ENCODE assay signal across 27 cellular contexts in genomic region chr5:172334641-172335040, GRCh38.
"Had no signal": no experiment of that assay in that cellular context is flagged by ENCODE, and none has a peak within 500 bp of the region (broad histone marks: within the 10 kb centered on the region; RNA-seq: fewer than 3 reads in every experiment).

No MANE protein-coding gene starts in this region.

- H3K4me1 ChIP-seq: gastrocnemius medialis, lower lobe of right lung, neural progenitor cell, parathyroid adenoma, prostate gland, right atrium auricular region, suprapubic skin, transverse colon, upper lobe of right lung, uterus had no signal

- H3K4me3 ChIP-seq: gastrocnemius medialis, lower lobe of right lung, mucosa of descending colon, neural progenitor cell, prostate gland, right atrium auricular region, smooth muscle cell, suprapubic skin, transverse colon, upper lobe of right lung, uterus had no signal

- H3K9me3 Mint-ChIP-seq: memory B cell; mesothelial cell of epicardium; naive B cell; natural killer cell treated with Interleukin-12 subunit alpha and Interleukin-12 subunit beta and Interleukin-15 and Interleukin-18, amount 100 ng/mL, for 72 hours; neural progenitor cell; stimulated activated naive CD8-positive, alpha-beta T cell treated with anti-CD3 and anti-CD28 coated beads, Interleukin-15, amount 100 ng/mL, for 72 hours had no signal

- FAIRE-seq: keratinocyte had no signal

- H3K79me2 ChIP-seq: parathyroid adenoma had no signal

- H2AFZ ChIP-seq: neural progenitor cell, parathyroid adenoma had no signal

- H3K27ac ChIP-seq: epithelial cell of prostate, gastrocnemius medialis, lower lobe of right lung, neural progenitor cell, parathyroid adenoma, prostate gland, right atrium auricular region, suprapubic skin, transverse colon, upper lobe of right lung, uterus had no signal

- H3K27me3 ChIP-seq: gastrocnemius medialis, neural progenitor cell, right atrium auricular region, suprapubic skin, transverse colon, upper lobe of right lung, uterus had no signal

- H3K36me3 Mint-ChIP-seq: memory B cell; naive B cell; natural killer cell treated with Interleukin-12 subunit alpha and Interleukin-12 subunit beta and Interleukin-15 and Interleukin-18, amount 100 ng/mL, for 72 hours had no signal

- H3K9me3 ChIP-seq: gastrocnemius medialis, lower lobe of right lung, mucosa of descending colon, prostate gland, right atrium auricular region, suprapubic skin, transverse colon, upper lobe of right lung, uterus had no signal

- H3K27ac Mint-ChIP-seq: memory B cell; mesothelial cell of epicardium; natural killer cell treated with Interleukin-12 subunit alpha and Interleukin-12 subunit beta and Interleukin-15 and Interleukin-18, amount 100 ng/mL, for 72 hours; neural progenitor cell; stimulated activated naive CD8-positive, alpha-beta T cell treated with anti-CD3 and anti-CD28 coated beads, Interleukin-15, amount 100 ng/mL, for 72 hours had no signal

- H3K27me3 Mint-ChIP-seq: stimulated activated naive CD8-positive, alpha-beta T cell treated with anti-CD3 and anti-CD28 coated beads, Interleukin-15, amount 100 ng/mL, for 72 hours had no signal

- ATAC-seq: esophagus mucosa; gastrocnemius medialis; left ventricle myocardium superior; lower lobe of right lung; mucosa of descending colon; natural killer cell treated with Interleukin-12 subunit alpha and Interleukin-12 subunit beta and Interleukin-15 and Interleukin-18, amount 100 ng/mL, for 72 hours; sciatic nerve had no signal

- H3K4me2 ChIP-seq: neural progenitor cell, smooth muscle cell had no signal

- DNase-seq: cortex of kidney; foreskin fibroblast; gastrocnemius medialis; left ventricle myocardium superior; lower lobe of right lung; mucosa of descending colon; naive B cell; stimulated activated CD4-positive, alpha-beta T cell treated with anti-CD3 and anti-CD28 coated beads, Interleukin-12 subunit alpha, Interleukin-12 subunit beta, amount 100 ng/mL, for 4 hours; stimulated activated CD4-positive, alpha-beta T cell treated with anti-CD3 and anti-CD28 coated beads, Interleukin-4, amount 100 ng/mL, for 1 hour; stimulated activated naive CD4-positive, alpha-beta T cell; transverse colon; upper lobe of right lung; uterus had no signal

- H3K36me3 ChIP-seq: gastrocnemius medialis, neural progenitor cell, prostate gland, transverse colon, upper lobe of right lung, uterus had no signal

- H3K4me1 Mint-ChIP-seq: memory B cell; naive B cell; stimulated activated naive CD8-positive, alpha-beta T cell treated with anti-CD3 and anti-CD28 coated beads, Interleukin-15, amount 100 ng/mL, for 72 hours had no signal

- H3K9ac ChIP-seq: neural progenitor cell, parathyroid adenoma had no signal

- H3K4me3 Mint-ChIP-seq: memory B cell; mesothelial cell of epicardium; naive B cell; natural killer cell treated with Interleukin-12 subunit alpha and Interleukin-12 subunit beta and Interleukin-15 and Interleukin-18, amount 100 ng/mL, for 72 hours; stimulated activated naive CD8-positive, alpha-beta T cell treated with anti-CD3 and anti-CD28 coated beads, Interleukin-15, amount 100 ng/mL, for 72 hours had no signal
